Comparison of ENCODE assay signal across 1 cellular context in genomic region chr9:14935917-14936316, GRCh38.
TF ChIP-seq lines count a peak whose summit lies in the region.

No MANE protein-coding gene starts in this region.

TF ChIP-seq in GM23338, 12 proteins besides CTCF, POLR2A, EP300 and RAD21 (continued from another document):
- TF ChIP-seq ZNF462 (CRISPR knock-in tag; IDR thresholded peaks at IDR 0.05) (no peak), ETS1 (IDR thresholded peaks at IDR 0.05) (no peak), ZNF331 (CRISPR knock-in tag; IDR thresholded peaks at IDR 0.05; ENCODE audit: low read depth) (no peak), EZH2phosphoT487 (IDR thresholded peaks at IDR 0.05; ENCODE audit: unreplicated experiment) (no peak), POLR2AphosphoS5 (IDR thresholded peaks at IDR 0.05; ENCODE audit: low read depth) (no peak), EZH2 (IDR thresholded peaks at IDR 0.05; ENCODE audit: low read depth, unreplicated experiment) (no peak), JUNB (IDR thresholded peaks at IDR 0.05; ENCODE audit: unreplicated experiment) (no peak), STAT1 (IDR thresholded peaks at IDR 0.05; ENCODE audit: unreplicated experiment) (no peak)
